1 cellular context compared by ENCODE assay signal in the genomic region with DNA sequence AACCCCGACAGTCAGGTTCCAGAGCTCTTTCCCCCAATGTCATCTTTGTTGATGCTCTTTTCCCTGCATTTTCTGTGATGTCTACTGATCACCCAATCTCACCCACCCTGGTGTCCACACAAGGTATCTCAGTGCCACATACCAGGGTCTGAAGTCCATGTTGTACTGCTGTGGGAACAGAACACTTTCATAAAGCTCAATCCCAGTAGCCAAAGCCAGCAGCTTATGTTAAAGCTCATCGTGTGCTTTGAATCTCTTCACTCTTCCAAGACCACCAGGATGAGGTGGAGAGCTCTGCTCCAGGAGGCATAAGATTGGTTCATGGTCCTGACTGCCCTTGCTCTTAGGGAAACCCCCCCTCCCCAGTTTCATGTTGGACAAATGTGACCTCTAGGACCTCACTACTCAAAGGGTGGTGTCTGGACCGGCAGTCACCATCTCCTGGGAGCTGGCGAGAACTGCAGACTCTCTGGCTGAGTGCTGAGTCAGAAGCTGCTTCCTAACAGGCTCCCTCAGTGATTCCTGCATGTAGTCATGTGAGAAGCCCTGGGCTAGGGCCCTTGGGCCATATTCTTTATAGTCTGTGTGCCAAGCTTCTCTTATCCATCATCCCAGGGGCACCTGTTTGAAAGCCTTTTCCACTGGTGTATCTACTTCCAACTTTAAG.
TF ChIP-seq lines count a peak whose summit lies in the region.

No MANE protein-coding gene starts in this region.

TF ChIP-seq in GM23338, 12 proteins besides CTCF, POLR2A, EP300 and RAD21 (continued from another document):
- TF ChIP-seq, protein P1, sequence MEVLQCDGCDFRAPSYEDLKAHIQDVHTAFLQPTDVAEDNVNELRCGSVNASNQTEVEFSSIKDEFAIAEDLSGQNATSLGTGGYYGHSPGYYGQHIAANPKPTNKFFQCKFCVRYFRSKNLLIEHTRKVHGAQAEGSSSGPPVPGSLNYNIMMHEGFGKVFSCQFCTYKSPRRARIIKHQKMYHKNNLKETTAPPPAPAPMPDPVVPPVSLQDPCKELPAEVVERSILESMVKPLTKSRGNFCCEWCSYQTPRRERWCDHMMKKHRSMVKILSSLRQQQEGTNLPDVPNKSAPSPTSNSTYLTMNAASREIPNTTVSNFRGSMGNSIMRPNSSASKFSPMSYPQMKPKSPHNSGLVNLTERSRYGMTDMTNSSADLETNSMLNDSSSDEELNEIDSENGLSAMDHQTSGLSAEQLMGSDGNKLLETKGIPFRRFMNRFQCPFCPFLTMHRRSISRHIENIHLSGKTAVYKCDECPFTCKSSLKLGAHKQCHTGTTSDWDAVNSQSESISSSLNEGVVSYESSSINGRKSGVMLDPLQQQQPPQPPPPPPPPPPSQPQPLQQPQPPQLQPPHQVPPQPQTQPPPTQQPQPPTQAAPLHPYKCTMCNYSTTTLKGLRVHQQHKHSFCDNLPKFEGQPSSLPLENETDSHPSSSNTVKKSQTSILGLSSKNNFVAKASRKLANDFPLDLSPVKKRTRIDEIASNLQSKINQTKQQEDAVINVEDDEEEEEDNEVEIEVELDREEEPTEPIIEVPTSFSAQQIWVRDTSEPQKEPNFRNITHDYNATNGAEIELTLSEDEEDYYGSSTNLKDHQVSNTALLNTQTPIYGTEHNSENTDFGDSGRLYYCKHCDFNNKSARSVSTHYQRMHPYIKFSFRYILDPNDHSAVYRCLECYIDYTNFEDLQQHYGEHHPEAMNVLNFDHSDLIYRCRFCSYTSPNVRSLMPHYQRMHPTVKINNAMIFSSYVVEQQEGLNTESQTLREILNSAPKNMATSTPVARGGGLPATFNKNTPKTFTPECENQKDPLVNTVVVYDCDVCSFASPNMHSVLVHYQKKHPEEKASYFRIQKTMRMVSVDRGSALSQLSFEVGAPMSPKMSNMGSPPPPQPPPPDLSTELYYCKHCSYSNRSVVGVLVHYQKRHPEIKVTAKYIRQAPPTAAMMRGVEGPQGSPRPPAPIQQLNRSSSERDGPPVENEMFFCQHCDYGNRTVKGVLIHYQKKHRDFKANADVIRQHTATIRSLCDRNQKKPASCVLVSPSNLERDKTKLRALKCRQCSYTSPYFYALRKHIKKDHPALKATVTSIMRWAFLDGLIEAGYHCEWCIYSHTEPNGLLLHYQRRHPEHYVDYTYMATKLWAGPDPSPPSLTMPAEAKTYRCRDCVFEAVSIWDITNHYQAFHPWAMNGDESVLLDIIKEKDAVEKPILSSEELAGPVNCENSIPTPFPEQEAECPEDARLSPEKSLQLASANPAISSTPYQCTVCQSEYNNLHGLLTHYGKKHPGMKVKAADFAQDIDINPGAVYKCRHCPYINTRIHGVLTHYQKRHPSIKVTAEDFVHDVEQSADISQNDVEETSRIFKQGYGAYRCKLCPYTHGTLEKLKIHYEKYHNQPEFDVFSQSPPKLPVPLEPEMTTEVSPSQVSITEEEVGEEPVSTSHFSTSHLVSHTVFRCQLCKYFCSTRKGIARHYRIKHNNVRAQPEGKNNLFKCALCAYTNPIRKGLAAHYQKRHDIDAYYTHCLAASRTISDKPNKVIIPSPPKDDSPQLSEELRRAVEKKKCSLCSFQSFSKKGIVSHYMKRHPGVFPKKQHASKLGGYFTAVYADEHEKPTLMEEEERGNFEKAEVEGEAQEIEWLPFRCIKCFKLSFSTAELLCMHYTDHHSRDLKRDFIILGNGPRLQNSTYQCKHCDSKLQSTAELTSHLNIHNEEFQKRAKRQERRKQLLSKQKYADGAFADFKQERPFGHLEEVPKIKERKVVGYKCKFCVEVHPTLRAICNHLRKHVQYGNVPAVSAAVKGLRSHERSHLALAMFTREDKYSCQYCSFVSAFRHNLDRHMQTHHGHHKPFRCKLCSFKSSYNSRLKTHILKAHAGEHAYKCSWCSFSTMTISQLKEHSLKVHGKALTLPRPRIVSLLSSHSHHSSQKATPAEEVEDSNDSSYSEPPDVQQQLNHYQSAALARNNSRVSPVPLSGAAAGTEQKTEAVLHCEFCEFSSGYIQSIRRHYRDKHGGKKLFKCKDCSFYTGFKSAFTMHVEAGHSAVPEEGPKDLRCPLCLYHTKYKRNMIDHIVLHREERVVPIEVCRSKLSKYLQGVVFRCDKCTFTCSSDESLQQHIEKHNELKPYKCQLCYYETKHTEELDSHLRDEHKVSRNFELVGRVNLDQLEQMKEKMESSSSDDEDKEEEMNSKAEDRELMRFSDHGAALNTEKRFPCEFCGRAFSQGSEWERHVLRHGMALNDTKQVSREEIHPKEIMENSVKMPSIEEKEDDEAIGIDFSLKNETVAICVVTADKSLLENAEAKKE (CRISPR knock-in tag; IDR thresholded peaks at IDR 0.05): no peak
- no peak for TF ChIP-seq ZNF114 (CRISPR knock-in tag; IDR thresholded peaks at IDR 0.05)
- TF ChIP-seq, protein P2, sequence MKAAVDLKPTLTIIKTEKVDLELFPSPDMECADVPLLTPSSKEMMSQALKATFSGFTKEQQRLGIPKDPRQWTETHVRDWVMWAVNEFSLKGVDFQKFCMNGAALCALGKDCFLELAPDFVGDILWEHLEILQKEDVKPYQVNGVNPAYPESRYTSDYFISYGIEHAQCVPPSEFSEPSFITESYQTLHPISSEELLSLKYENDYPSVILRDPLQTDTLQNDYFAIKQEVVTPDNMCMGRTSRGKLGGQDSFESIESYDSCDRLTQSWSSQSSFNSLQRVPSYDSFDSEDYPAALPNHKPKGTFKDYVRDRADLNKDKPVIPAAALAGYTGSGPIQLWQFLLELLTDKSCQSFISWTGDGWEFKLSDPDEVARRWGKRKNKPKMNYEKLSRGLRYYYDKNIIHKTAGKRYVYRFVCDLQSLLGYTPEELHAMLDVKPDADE (IDR thresholded peaks at IDR 0.05): no peak
